ENCODE assay signal across 10 cellular contexts in the genomic region with DNA sequence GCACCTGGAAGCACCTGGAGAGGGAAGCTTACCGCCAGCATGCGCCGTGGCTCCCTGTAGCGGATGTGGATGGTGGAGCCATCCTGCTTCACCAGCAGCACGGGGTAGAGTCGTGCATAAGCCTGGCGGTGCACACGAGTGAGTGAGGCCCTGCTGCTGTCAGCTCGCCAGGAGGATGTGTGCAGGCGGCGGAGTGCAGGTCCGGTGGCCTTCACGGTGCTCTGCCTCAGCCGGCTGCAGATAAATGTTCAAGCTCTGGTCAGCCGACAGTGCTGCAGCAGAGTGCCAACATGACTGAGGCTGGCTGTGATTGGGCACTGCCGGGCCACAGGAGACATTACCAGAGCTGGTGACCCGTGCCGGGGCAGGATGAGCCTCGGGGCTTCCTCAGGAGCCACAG. TPM values are rescaled to one million over a fixed set of nuclear protein-coding genes. Genes with fewer than 3 reads are reported as not detected.
DNase-seq lines count a peak whose midpoint lies in the region; ATAC-seq and TF ChIP-seq lines count a peak whose summit lies in the region.
"Had no signal": no experiment of that assay in that cellular context is flagged by ENCODE, and none has a peak within 500 bp of the region (broad histone marks: within the 10 kb centered on the region; RNA-seq: fewer than 3 reads in every experiment).

No MANE protein-coding gene starts in this region.

- H4K20me1 ChIP-seq in SK-N-SH (ENCODE audit: insufficient read depth): no peaks in the 10 kb centered on the region

- 90% methylated on average over 2 of the region's 19 CpGs for WGBS in SK-N-SH (ENCODE audit: low lambda C conversion rate)

- TF ChIP-seq RAD21 in SK-N-SH (IDR thresholded peaks at IDR 0.05; ENCODE audit: low read length): no peak

- H3K9me2 ChIP-seq in SK-N-SH: no peaks in the 10 kb centered on the region

- peaks cover 23% of the 10 kb centered on the region for H3K4me1 Mint-ChIP-seq in activated naive CD8-positive, alpha-beta T cell treated with anti-CD3 and anti-CD28 coated beads, Interleukin-2, amount 10 ng/mL, durations not matched to agents 7 days and 5 days
- H3K4me1 Mint-ChIP-seq in nephron: peaks cover 24% of the 10 kb centered on the region

- peaks cover 8 to 35% of the 10 kb centered on the region in 2 experiments; a peak in 3 of 4 replicates for H3K4me1 ChIP-seq in SK-N-SH (ENCODE audit: control insufficient read depth in 1 of 2, insufficient read depth in 2 of 2, low read depth in 1 of 2, low read length in 1 of 2)

- H3K9ac ChIP-seq in SK-N-SH: no peak overlapping the region

- POLR2A ChIA-PET in SK-N-SH (lab: Yijun Ruan, JAX): no interaction called here
- POLR2A ChIA-PET in activated naive CD8-positive, alpha-beta T cell treated with anti-CD3 and anti-CD28 coated beads, Interleukin-2, amount 10 ng/mL, durations not matched to agents 7 days and 5 days (lab: Charles Lee): no interaction called here

- no peaks in the 10 kb centered on the region for H3K9me3 ChIP-seq in SK-N-SH

- peak overlapping the region; percentile 89; the same call in 1 of the 2 replicates for H3K4me2 ChIP-seq in SK-N-SH

- no peaks in the 10 kb centered on the region for H3K9me3 Mint-ChIP-seq in activated naive CD8-positive, alpha-beta T cell treated with anti-CD3 and anti-CD28 coated beads, Interleukin-2, amount 10 ng/mL, durations not matched to agents 7 days and 5 days
- H3K9me3 Mint-ChIP-seq in nephron: no peaks in the 10 kb centered on the region

- no peak overlapping the region for H3K27ac ChIP-seq in SK-N-SH (ENCODE audit: low read depth in 2 of 2, low read length in 1 of 2)

- peak overlapping the region; percentile 96 for H3K27ac Mint-ChIP-seq in activated naive CD8-positive, alpha-beta T cell treated with anti-CD3 and anti-CD28 coated beads, Interleukin-2, amount 10 ng/mL, durations not matched to agents 7 days and 5 days
- H3K27ac Mint-ChIP-seq in nephron: no peak overlapping the region

- H2AFZ ChIP-seq in SK-N-SH (ENCODE audit: low read depth): no peak overlapping the region

- no peak for DNase-seq in SK-N-SH
- no peak for DNase-seq in Jurkat, Clone E6-1 (ENCODE audit: low read depth, low spot score)
- no peak for DNase-seq in activated naive CD8-positive, alpha-beta T cell treated with anti-CD3 and anti-CD28 coated beads, Interleukin-2, amount 10 ng/mL, durations not matched to agents 7 days and 5 days
- DNase-seq in NCI-H2196 treated with DMSO at 0.1 percent for 48 hours (lab: John Stamatoyannopoulos, UW; ENCODE audit: unreplicated experiment): no peak
- no peak for DNase-seq in NCI-H187 treated with DMSO at 0.1 percent for 48 hours (lab: John Stamatoyannopoulos, UW)
- DNase-seq: NCI-H446; stimulated activated CD8-positive, alpha-beta memory T cell treated with anti-CD3 and anti-CD28 coated beads, Interleukin-4, amount 100 ng/mL, for 48 hours had no signal

- TF ChIP-seq CTCF in SK-N-SH (IDR thresholded peaks at IDR 0.05): no peak
- no peak for TF ChIP-seq CTCF in nephron (IDR thresholded peaks at IDR 0.05; ENCODE audit: unreplicated experiment in 3 of 3)

- peaks cover 2% of the 10 kb centered on the region for H3K27me3 Mint-ChIP-seq in activated naive CD8-positive, alpha-beta T cell treated with anti-CD3 and anti-CD28 coated beads, Interleukin-2, amount 10 ng/mL, durations not matched to agents 7 days and 5 days
- H3K27me3 Mint-ChIP-seq in nephron (ENCODE audit: low read depth): no peaks in the 10 kb centered on the region

- no peaks in the 10 kb centered on the region for H3K27me3 ChIP-seq in SK-N-SH (ENCODE audit: insufficient read depth)

- H3K36me3 ChIP-seq in SK-N-SH (replicated peaks in 1 of 2; ENCODE audit: control insufficient read depth in 1 of 2, insufficient read depth in 2 of 2, low read length in 1 of 2): peaks cover 6 to 23% of the 10 kb centered on the region in 2 experiments

- peaks cover 27% of the 10 kb centered on the region; the same call in 1 of the 2 replicates for H3K79me2 ChIP-seq in SK-N-SH (ENCODE audit: insufficient read depth)

- no peak for TF ChIP-seq EP300 in SK-N-SH (IDR thresholded peaks at IDR 0.05; ENCODE audit: borderline replicate concordance in 1 of 2, low read depth in 1 of 2, low read length in 1 of 2)

- H3K36me3 Mint-ChIP-seq in activated naive CD8-positive, alpha-beta T cell treated with anti-CD3 and anti-CD28 coated beads, Interleukin-2, amount 10 ng/mL, durations not matched to agents 7 days and 5 days: peaks cover 2% of the 10 kb centered on the region
- H3K36me3 Mint-ChIP-seq in nephron (ENCODE audit: low read depth): peaks cover 9% of the 10 kb centered on the region

- ATAC-seq in SK-N-SH treated with all-trans-retinoic acid at 6 μM for 48 hours (no peak), HG03175 (IDR thresholded peaks at IDR 0.05; ENCODE audit: unreplicated experiment) (no peak)
- no peak for ATAC-seq in activated naive CD8-positive, alpha-beta T cell treated with anti-CD3 and anti-CD28 coated beads, Interleukin-2, amount 10 ng/mL, durations not matched to agents 7 days and 5 days (ENCODE audit: low read depth)

- no peak overlapping the region; a peak in 2 of 4 replicates for H3K4me3 ChIP-seq in SK-N-SH (ENCODE audit: low read depth in 2 of 2, low read length in 1 of 2)
- H3K4me3 ChIP-seq in Jurkat, Clone E6-1 (ENCODE audit: low read length): peak overlapping the region; percentile 97; the same call in 1 of the 2 replicates

- H3K4me3 Mint-ChIP-seq in activated naive CD8-positive, alpha-beta T cell treated with anti-CD3 and anti-CD28 coated beads, Interleukin-2, amount 10 ng/mL, durations not matched to agents 7 days and 5 days: peak overlapping the region; percentile 98
- H3K4me3 Mint-ChIP-seq in nephron: peak overlapping the region; percentile 90 to 98 (median 95)

- no peaks in the 10 kb centered on the region for H3F3A ChIP-seq in SK-N-SH (replicated peaks; ENCODE audit: insufficient read depth)

- CTCF ChIA-PET in SK-N-SH (lab: Yijun Ruan, JAX): interaction anchor here (1.1 to 5.6 kb wide), 2 partner anchors 23 to 59 kb away, joined by 3 to 31 read pairs; no protein-coding TSS in a partner anchor

TF ChIP-seq in SK-N-SH, 30 proteins besides CTCF, POLR2A, EP300 and RAD21 (continues in another document):
- TF ChIP-seq RXRA (IDR thresholded peaks at IDR 0.05; ENCODE audit: borderline replicate concordance, low read depth): no peak
- no peak for TF ChIP-seq EZH2phosphoT487 (IDR thresholded peaks at IDR 0.05; ENCODE audit: borderline replicate concordance, low read depth)
- TF ChIP-seq FOXJ3 (CRISPR knock-in tag; IDR thresholded peaks at IDR 0.05): no peak
- no peak for TF ChIP-seq RFX5 (IDR thresholded peaks at IDR 0.05; ENCODE audit: low read length)
- TF ChIP-seq CHD2 (IDR thresholded peaks at IDR 0.05; ENCODE audit: low read length, partially characterized antibody): no peak
- no peak for TF ChIP-seq JUND (IDR thresholded peaks at IDR 0.05)
- TF ChIP-seq TEAD4 (IDR thresholded peaks at IDR 0.05; ENCODE audit: borderline replicate concordance, insufficient read depth): no peak

TF ChIP-seq in SK-N-SH treated with all-trans-retinoic acid at 6 μM for 48 hours, 23 proteins besides CTCF, POLR2A, EP300 and RAD21:
- no peak for TF ChIP-seq ESRRG (CRISPR knock-in tag; IDR thresholded peaks at IDR 0.05)
- TF ChIP-seq CREB5 (CRISPR knock-in tag; IDR thresholded peaks at IDR 0.05; ENCODE audit: low read depth): no peak

RNA-seq across cellular contexts. Expression of gene MRPL55, which starts 1.5 kb away (rescaled TPM):
- 70.3 and 75.3 TPM in 2 replicates for polyA plus RNA-seq in SK-N-SH (2012; rRNA removed)
- 27.2 and 49.1 TPM in 2 replicates for polyA plus RNA-seq in SK-N-SH (2012; cell fraction: cytosol; rRNA removed)
- polyA plus RNA-seq in SK-N-SH (2012; cell fraction: nucleus; rRNA removed): 185 and 306 TPM in 2 replicates
- 129 TPM for polyA plus RNA-seq in Jurkat, Clone E6-1 (2012; ENCODE audit: insufficient read depth, insufficient read length)
- 10 to 100 TPM; 53.6 to 53.7 TPM for total RNA-seq in activated naive CD8-positive, alpha-beta T cell treated with anti-CD3 and anti-CD28 coated beads, Interleukin-2, amount 10 ng/mL, durations not matched to agents 7 days and 5 days

RNA-seq across cellular contexts. Expression of gene C1orf35, which starts 4.5 kb away (rescaled TPM):
- polyA plus RNA-seq in SK-N-SH (2012; rRNA removed): 28.6 and 42.9 TPM in 2 replicates
- polyA plus RNA-seq in SK-N-SH (2012; cell fraction: cytosol; rRNA removed): 17.8 and 24.9 TPM in 2 replicates
- 107 and 195 TPM in 2 replicates for polyA plus RNA-seq in SK-N-SH (2012; cell fraction: nucleus; rRNA removed)
- polyA plus RNA-seq in Jurkat, Clone E6-1 (2012; ENCODE audit: insufficient read depth, insufficient read length): 43.3 TPM
- total RNA-seq in activated naive CD8-positive, alpha-beta T cell treated with anti-CD3 and anti-CD28 coated beads, Interleukin-2, amount 10 ng/mL, durations not matched to agents 7 days and 5 days: 10 to 100 TPM; 25.2 to 29.2 TPM

RNA-seq across cellular contexts. Expression of gene ARF1, which starts 25.1 kb away (rescaled TPM):
- 659 and 713 TPM in 2 replicates for polyA plus RNA-seq in SK-N-SH (2012; rRNA removed)
- 317 and 453 TPM in 2 replicates for polyA plus RNA-seq in SK-N-SH (2012; cell fraction: cytosol; rRNA removed)
- 442 and 463 TPM in 2 replicates for polyA plus RNA-seq in SK-N-SH (2012; cell fraction: nucleus; rRNA removed)
- polyA plus RNA-seq in Jurkat, Clone E6-1 (2012; ENCODE audit: insufficient read depth, insufficient read length): 357 TPM
- 100 to 1,000 TPM; 266 to 284 TPM for total RNA-seq in activated naive CD8-positive, alpha-beta T cell treated with anti-CD3 and anti-CD28 coated beads, Interleukin-2, amount 10 ng/mL, durations not matched to agents 7 days and 5 days

RNA-seq across cellular contexts. Expression of gene GUK1, which starts 32.4 kb away (rescaled TPM):
- 717 and 742 TPM in 2 replicates for polyA plus RNA-seq in SK-N-SH (2012; rRNA removed)
- polyA plus RNA-seq in SK-N-SH (2012; cell fraction: cytosol; rRNA removed): 457 and 681 TPM in 2 replicates
- polyA plus RNA-seq in SK-N-SH (2012; cell fraction: nucleus; rRNA removed): 521 and 537 TPM in 2 replicates
- 332 TPM for polyA plus RNA-seq in Jurkat, Clone E6-1 (2012; ENCODE audit: insufficient read depth, insufficient read length)
- total RNA-seq in activated naive CD8-positive, alpha-beta T cell treated with anti-CD3 and anti-CD28 coated beads, Interleukin-2, amount 10 ng/mL, durations not matched to agents 7 days and 5 days: 100 to 1,000 TPM; 289 to 327 TPM

RNA-seq across cellular contexts. Expression of gene GJC2, which starts 42.1 kb away (rescaled TPM):
- 0.92 and 0.97 TPM in 2 replicates for polyA plus RNA-seq in SK-N-SH (2012; rRNA removed)
- 0.50 and 0.69 TPM in 2 replicates for polyA plus RNA-seq in SK-N-SH (2012; cell fraction: cytosol; rRNA removed)
- polyA plus RNA-seq in SK-N-SH (2012; cell fraction: nucleus; rRNA removed): 2.1 and 2.9 TPM in 2 replicates
- not detected for polyA plus RNA-seq in Jurkat, Clone E6-1 (2012; ENCODE audit: insufficient read depth, insufficient read length)
- total RNA-seq in activated naive CD8-positive, alpha-beta T cell treated with anti-CD3 and anti-CD28 coated beads, Interleukin-2, amount 10 ng/mL, durations not matched to agents 7 days and 5 days: 1 to 10 TPM; 6.2 to 7.7 TPM
